In genomic region chr7:23956769-23957556, GRCh38 we compare ENCODE assay signal across 1 cellular context.
TF ChIP-seq lines count a peak whose summit lies in the region.

No MANE protein-coding gene starts in this region.

TF ChIP-seq in HepG2, 621 proteins besides CTCF, POLR2A, EP300 and RAD21 (continued from another document and continues in another):
- TF ChIP-seq PAXIP1 (CRISPR knock-in tag; conservative IDR thresholded peaks at IDR 0.05): peak; percentile 80
- no peak for TF ChIP-seq SMAD3 (CRISPR knock-in tag; IDR thresholded peaks at IDR 0.05)
- TF ChIP-seq ZBTB37 (CRISPR knock-in tag; IDR thresholded peaks at IDR 0.05): no peak
- TF ChIP-seq ZNF124 (CRISPR knock-in tag; IDR thresholded peaks at IDR 0.05): no peak
- TF ChIP-seq SALL2 (CRISPR knock-in tag; IDR thresholded peaks at IDR 0.05): no peak
- TF ChIP-seq ZNF280B (CRISPR knock-in tag; IDR thresholded peaks at IDR 0.05; ENCODE audit: borderline replicate concordance): no peak
- TF ChIP-seq SMAD1 (CRISPR knock-in tag; IDR thresholded peaks at IDR 0.05; ENCODE audit: borderline replicate concordance, low read depth): no peak
- TF ChIP-seq TAF1 (CRISPR knock-in tag; IDR thresholded peaks at IDR 0.05): no peak
- TF ChIP-seq KDM5B (CRISPR knock-in tag; IDR thresholded peaks at IDR 0.05; ENCODE audit: borderline replicate concordance): no peak
- no peak for TF ChIP-seq MLLT10 (CRISPR knock-in tag; IDR thresholded peaks at IDR 0.05)
- TF ChIP-seq BRCA1 (CRISPR knock-in tag; IDR thresholded peaks at IDR 0.05): no peak; the same call in 1 of the 2 replicates
- TF ChIP-seq GLMP (CRISPR knock-in tag; IDR thresholded peaks at IDR 0.05; ENCODE audit: borderline replicate concordance): no peak
- no peak for TF ChIP-seq FOXA1 (IDR thresholded peaks at IDR 0.05)
- TF ChIP-seq FOXA1 (CRISPR knock-in tag; IDR thresholded peaks at IDR 0.05): no peak
- no peak for TF ChIP-seq ZZZ3 (CRISPR knock-in tag; IDR thresholded peaks at IDR 0.05; ENCODE audit: borderline replicate concordance)
- no peak for TF ChIP-seq HINFP (CRISPR knock-in tag; IDR thresholded peaks at IDR 0.05; ENCODE audit: low read depth)
- TF ChIP-seq SOX6 (IDR thresholded peaks at IDR 0.05): no peak
- 0 out of 2 replicates have a peak, but pooled peaks have one; percentile 25 for TF ChIP-seq SOX6 (CRISPR knock-in tag; IDR thresholded peaks at IDR 0.05)
- no peak for TF ChIP-seq ZNF256 (CRISPR knock-in tag; conservative IDR thresholded peaks at IDR 0.05)
- no peak for TF ChIP-seq ZNF350 (CRISPR knock-in tag; IDR thresholded peaks at IDR 0.05; ENCODE audit: borderline replicate concordance, low read depth)
- TF ChIP-seq NR0B2 (CRISPR knock-in tag; IDR thresholded peaks at IDR 0.05): no peak
- TF ChIP-seq TRIM24 (CRISPR knock-in tag; IDR thresholded peaks at IDR 0.05): no peak
- 0 out of 2 replicates have a peak, but pooled peaks have one; percentile 11 for TF ChIP-seq MEIS2 (CRISPR knock-in tag; IDR thresholded peaks at IDR 0.05)
- peak; percentile 53; the same call in 1 of the 2 replicates for TF ChIP-seq HDAC1 (CRISPR knock-in tag; IDR thresholded peaks at IDR 0.05)
- TF ChIP-seq NAIF1 (CRISPR knock-in tag; IDR thresholded peaks at IDR 0.05; ENCODE audit: borderline replicate concordance): no peak
- TF ChIP-seq ZNF18 (CRISPR knock-in tag; IDR thresholded peaks at IDR 0.05; ENCODE audit: insufficient replicate concordance): no peak
- TF ChIP-seq RBM39 (IDR thresholded peaks at IDR 0.05; ENCODE audit: low read depth, low read length, poor library complexity, severe bottlenecking): no peak
- no peak for TF ChIP-seq ZNF567 (CRISPR knock-in tag; IDR thresholded peaks at IDR 0.05; ENCODE audit: borderline replicate concordance)
- TF ChIP-seq ZNF446 (CRISPR knock-in tag; IDR thresholded peaks at IDR 0.05): no peak
- TF ChIP-seq ZXDC (CRISPR knock-in tag; IDR thresholded peaks at IDR 0.05): no peak
- TF ChIP-seq CCDC6 (CRISPR knock-in tag; IDR thresholded peaks at IDR 0.05): no peak
- no peak for TF ChIP-seq NFKB2 (CRISPR knock-in tag; IDR thresholded peaks at IDR 0.05; ENCODE audit: borderline replicate concordance)
- no peak for TF ChIP-seq SRSF9 (IDR thresholded peaks at IDR 0.05; ENCODE audit: borderline replicate concordance, insufficient read depth, low read depth, low read length, poor library complexity, severe bottlenecking)
- TF ChIP-seq CSRNP1 (CRISPR knock-in tag; IDR thresholded peaks at IDR 0.05): no peak
- no peak for TF ChIP-seq CREB1 (IDR thresholded peaks at IDR 0.05)
- TF ChIP-seq CREB1 (CRISPR knock-in tag; IDR thresholded peaks at IDR 0.05): peak; percentile 36; the same call in 1 of the 2 replicates
- TF ChIP-seq ZNF24 (IDR thresholded peaks at IDR 0.05): no peak
- TF ChIP-seq ZNF484 (CRISPR knock-in tag; IDR thresholded peaks at IDR 0.05; ENCODE audit: borderline replicate concordance, low read depth): no peak
- no peak for TF ChIP-seq REST (IDR thresholded peaks at IDR 0.05; ENCODE audit: borderline replicate concordance in 1 of 2, low read depth in 1 of 2, low read length in 2 of 2)
